In the genomic region with DNA sequence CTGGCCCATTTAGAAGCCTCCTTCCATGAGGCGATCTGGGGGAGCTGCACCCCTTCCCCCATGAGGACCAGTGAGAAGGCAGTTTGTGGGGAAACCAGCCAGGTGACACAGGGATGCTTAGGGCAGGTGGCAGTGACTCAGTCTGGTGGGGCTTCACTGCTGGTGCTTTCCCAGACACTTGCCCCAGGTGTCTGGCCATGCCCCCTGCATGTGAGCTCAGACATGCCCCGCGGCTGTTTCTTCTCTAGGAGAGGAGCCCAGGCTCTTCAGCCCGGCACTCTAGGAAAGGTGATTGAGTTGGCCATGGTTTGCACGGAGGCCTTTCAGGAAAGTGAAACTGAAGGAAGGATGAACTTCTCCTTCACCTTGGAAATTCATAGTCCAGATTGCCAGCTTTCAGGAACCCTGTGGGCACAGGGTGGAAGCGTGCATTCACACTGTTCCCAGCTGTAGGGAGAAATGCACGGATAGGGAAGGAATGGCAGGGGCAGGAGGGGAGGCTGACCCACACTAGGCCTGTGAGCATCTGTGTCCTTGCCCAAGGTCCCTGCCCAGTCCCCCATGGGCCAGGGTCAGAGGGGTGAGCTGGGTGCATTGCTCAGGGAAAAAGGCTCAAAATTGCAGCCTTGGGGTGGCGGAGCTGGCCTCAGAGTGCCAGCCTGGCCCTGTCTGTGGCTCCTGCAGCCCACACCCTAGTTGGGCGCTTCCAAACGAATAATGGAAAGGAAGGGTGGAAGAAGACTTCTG, we compare ENCODE assay signal across 19 cellular contexts.
"Had no signal": no experiment of that assay in that cellular context is flagged by ENCODE, and none has a peak within 500 bp of the region (broad histone marks: within the 10 kb centered on the region; RNA-seq: fewer than 3 reads in every experiment).

No MANE protein-coding gene starts in this region.

- DNase-seq: dermis blood vessel endothelial cell; erythroblast; immature natural killer cell; left cardiac atrium; mesendoderm; occipital lobe; psoas muscle; retina; small intestine; stimulated activated CD4-positive, alpha-beta T cell treated with anti-CD3 and anti-CD28 coated beads, Interleukin-2, amount 100 ng/mL, for 48 hours; stimulated activated naive CD4-positive, alpha-beta T cell treated with Interleukin-2 at 50 U/mL for 16 hours had no signal

- H3K27ac Mint-ChIP-seq: immature natural killer cell; naive thymus-derived CD8-positive, alpha-beta T cell; neural progenitor cell had no signal

- H3K4me1 Mint-ChIP-seq: central memory CD8-positive, alpha-beta T cell; immature natural killer cell; naive thymus-derived CD8-positive, alpha-beta T cell had no signal

- H3K27me3 Mint-ChIP-seq: central memory CD8-positive, alpha-beta T cell had no signal

- ATAC-seq: left cardiac atrium; naive thymus-derived CD8-positive, alpha-beta T cell had no signal

- H3K4me1 ChIP-seq: foreskin keratinocyte, parathyroid adenoma, psoas muscle, tibial artery, upper lobe of right lung, vagina had no signal

- H3K27me3 ChIP-seq: foreskin keratinocyte, neural progenitor cell, tibial artery, upper lobe of right lung, vagina had no signal

- H3K27ac ChIP-seq: foreskin keratinocyte, neural progenitor cell, parathyroid adenoma, psoas muscle, tibial artery, upper lobe of right lung, vagina had no signal

- H3K36me3 ChIP-seq: neural progenitor cell, tibial artery, upper lobe of right lung, vagina had no signal

- H3K4me3 Mint-ChIP-seq: central memory CD8-positive, alpha-beta T cell; immature natural killer cell; naive thymus-derived CD8-positive, alpha-beta T cell; neural progenitor cell had no signal

- H3K4me3 ChIP-seq: neural progenitor cell, psoas muscle, tibial artery, upper lobe of right lung, vagina had no signal

- H3K9me3 ChIP-seq: psoas muscle, tibial artery, upper lobe of right lung, vagina had no signal

- H3K36me3 Mint-ChIP-seq: immature natural killer cell; naive thymus-derived CD8-positive, alpha-beta T cell; neural progenitor cell had no signal
